ENCODE assay signal across 8 cellular contexts in genomic region chr19:17390665-17391370, GRCh38. TPM values are rescaled to one million over a fixed set of nuclear protein-coding genes. Genes with fewer than 3 reads are reported as not detected.
DNase-seq lines count a peak whose midpoint lies in the region; ATAC-seq and FAIRE-seq lines count a peak whose summit lies in the region.

No MANE protein-coding gene starts in this region.

- peaks cover 37 to 59% (median 46%) of the 10 kb centered on the region in 10 experiments for H3K4me1 ChIP-seq in BLaER1 treated with 17β-estradiol and CSF1 and Interleukin-3, amounts not matched to agents 10 nM and 100 nM
- H3K4me1 ChIP-seq in duodenal mucosa (ENCODE audit: control insufficient read depth in 1 of 2, insufficient read depth in 2 of 2, low read length in 2 of 2) = peaks cover 7 to 20% of the 10 kb centered on the region in 2 donors

- H3K27ac ChIP-seq in BLaER1 treated with 17β-estradiol and CSF1 and Interleukin-3, amounts not matched to agents 10 nM and 100 nM = peak overlapping the region in 3 of 11 experiments; percentile 27 to 40 (median 31); a peak in 5 of 22 replicates
- no peak overlapping the region for H3K27ac ChIP-seq in duodenal mucosa (ENCODE audit: low read depth, low read length)

- peak; percentile 97 for DNase-seq in GM19239 (ENCODE audit: insufficient read length, low spot score)
- DNase-seq in NCI-H524 treated with DMSO at 0.1 percent for 48 hours (lab: John Stamatoyannopoulos, UW) = peak; percentile 54
- peak; percentile 86 for DNase-seq in activated CD4-positive, alpha-beta T cell treated with anti-CD3 and anti-CD28 coated beads, Interleukin-2, amount 50 U/mL, for 4 hours
- peak; percentile 93 to 94 for DNase-seq in lung microvascular endothelial cell (ENCODE audit: low read depth in 2 of 2)
- peak; percentile 65 to 86 (median 74) for DNase-seq in stimulated activated CD4-positive, alpha-beta T cell treated with anti-CD3 and anti-CD28 coated beads, TNF-alpha, amount 100 ng/mL, for 1 hour (ENCODE audit: low read depth in 3 of 3, low spot score in 1 of 3)

- 0 out of 22 replicates have a peak, but pooled peaks cover 0 to 7% (median 0%) of the 10 kb centered on the region in 11 experiments for H4K20me1 ChIP-seq in BLaER1 treated with 17β-estradiol and CSF1 and Interleukin-3, amounts not matched to agents 10 nM and 100 nM

- peak overlapping the region; percentile 56 to 75 (median 65) for H3K4me3 ChIP-seq in BLaER1 treated with 17β-estradiol and CSF1 and Interleukin-3, amounts not matched to agents 10 nM and 100 nM
- peak overlapping the region; percentile 63 to 78 for H3K4me3 ChIP-seq in duodenal mucosa (ENCODE audit: low read depth in 1 of 2, low read length in 2 of 2)

- peaks cover 10 to 21% (median 15%) of the 10 kb centered on the region in 11 experiments; a peak in 20 of 22 replicates for H3K27me3 ChIP-seq in BLaER1 treated with 17β-estradiol and CSF1 and Interleukin-3, amounts not matched to agents 10 nM and 100 nM
- peaks cover 0 to 15% of the 10 kb centered on the region in 2 donors for H3K27me3 ChIP-seq in duodenal mucosa (ENCODE audit: control insufficient read depth in 1 of 2, insufficient read depth in 2 of 2, low read length in 2 of 2)

- peak; percentile 93 for ATAC-seq in HG03442 (IDR thresholded peaks at IDR 0.05; ENCODE audit: unreplicated experiment)

- H3K36me3 ChIP-seq in BLaER1 treated with 17β-estradiol and CSF1 and Interleukin-3, amounts not matched to agents 10 nM and 100 nM = peaks cover 0 to 7% (median 0%) of the 10 kb centered on the region in 11 experiments; a peak in 4 of 22 replicates
- H3K36me3 ChIP-seq in duodenal mucosa (ENCODE audit: control insufficient read depth in 1 of 2, insufficient read depth in 2 of 2, low read length in 2 of 2) = no peaks in the 10 kb centered on the region

- peak overlapping the region; percentile 48 to 76 (median 71); a peak in 21 of 22 replicates for H3K9ac ChIP-seq in BLaER1 treated with 17β-estradiol and CSF1 and Interleukin-3, amounts not matched to agents 10 nM and 100 nM
- H3K9ac ChIP-seq in duodenal mucosa (ENCODE audit: low read depth in 1 of 2, low read length in 2 of 2) = peak overlapping the region; percentile 49 to 54

- H3K9me3 ChIP-seq in BLaER1 treated with 17β-estradiol and CSF1 and Interleukin-3, amounts not matched to agents 10 nM and 100 nM (replicated peaks in 1 of 11) = peaks cover 0 to 11% (median 6%) of the 10 kb centered on the region in 11 experiments; a peak in 9 of 22 replicates
- no peaks in the 10 kb centered on the region for H3K9me3 ChIP-seq in duodenal mucosa (ENCODE audit: control insufficient read depth in 1 of 2, low read length in 2 of 2)

- peak overlapping the region; percentile 96 to 100 (median 99) for H3K4me2 ChIP-seq in BLaER1 treated with 17β-estradiol and CSF1 and Interleukin-3, amounts not matched to agents 10 nM and 100 nM

- FAIRE-seq in GM19239 (lab: Jason Lieb, UNC) = no peak

RNA-seq across cellular contexts. Expression of gene CCDC194, which starts 3.2 kb away (rescaled TPM):
- not detected in 2 replicates for total RNA-seq in lung microvascular endothelial cell

RNA-seq across cellular contexts. Expression of gene PLVAP, which starts 13.7 kb away (rescaled TPM):
- total RNA-seq in lung microvascular endothelial cell = 0.99 and 5.2 TPM in 2 replicates

RNA-seq across cellular contexts. Expression of gene BST2, which starts 14.6 kb away (rescaled TPM):
- total RNA-seq in lung microvascular endothelial cell = 3.6 and 10.5 TPM in 2 replicates

RNA-seq across cellular contexts. Expression of gene MVB12A, which starts 29.0 kb away (rescaled TPM):
- 32.3 and 33.9 TPM in 2 replicates for total RNA-seq in lung microvascular endothelial cell

RNA-seq across cellular contexts. Expression of gene GTPBP3, which starts 53.5 kb away (rescaled TPM):
- 5.0 and 6.3 TPM in 2 replicates for total RNA-seq in lung microvascular endothelial cell
